18 cellular contexts compared by ENCODE assay signal in the genomic region with DNA sequence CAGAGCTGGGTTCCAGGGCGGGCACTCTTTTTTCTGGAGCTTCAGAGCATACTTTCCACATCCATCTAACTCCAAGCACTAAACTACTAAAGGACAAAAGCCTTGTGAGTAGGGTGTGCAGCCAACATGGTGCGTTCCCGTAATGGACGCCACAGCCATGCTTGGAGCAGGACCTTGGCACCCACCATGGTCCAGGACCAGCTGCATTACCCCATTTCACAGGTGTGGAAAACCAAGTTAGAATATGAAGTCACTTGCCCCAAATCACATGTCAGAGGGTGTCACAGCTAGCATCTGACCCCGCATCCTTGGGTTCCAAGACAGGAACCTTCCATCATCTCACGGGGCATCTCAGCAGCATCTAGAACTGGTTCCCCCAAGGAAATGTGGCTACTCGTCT.
DNase-seq lines count a peak whose midpoint lies in the region; ATAC-seq and TF ChIP-seq lines count a peak whose summit lies in the region.
"Had no signal": no experiment of that assay in that cellular context is flagged by ENCODE, and none has a peak within 500 bp of the region (broad histone marks: within the 10 kb centered on the region; RNA-seq: fewer than 3 reads in every experiment).

No MANE protein-coding gene starts in this region.

- peak overlapping the region; percentile 3 for H3K9ac ChIP-seq in adipocyte (ENCODE audit: low read length)

- no peak overlapping the region for H3K4me3 Mint-ChIP-seq in nephron progenitor cell
- no peak overlapping the region for H3K4me3 Mint-ChIP-seq in CD8-positive, alpha-beta memory T cell
- H3K4me3 Mint-ChIP-seq: naive thymus-derived CD8-positive, alpha-beta T cell had no signal

- peaks cover 29% of the 10 kb centered on the region for H3K4me1 ChIP-seq in adipocyte (ENCODE audit: control insufficient read depth, insufficient read depth, low read length)
- peaks cover 20% of the 10 kb centered on the region for H3K4me1 ChIP-seq in testis
- H3K4me1 ChIP-seq in CD8-positive, alpha-beta memory T cell (ENCODE audit: insufficient read depth, low read length) = no peaks in the 10 kb centered on the region

- peaks cover 78% of the 10 kb centered on the region for H3K36me3 Mint-ChIP-seq in nephron progenitor cell (ENCODE audit: low read depth)
- peaks cover 0 to 90% (median 24%) of the 10 kb centered on the region in 3 donors for H3K36me3 Mint-ChIP-seq in CD8-positive, alpha-beta memory T cell

- CTCF ChIA-PET in CD8-positive, alpha-beta memory T cell (lab: Charles Lee) = interaction anchor here (0.8 kb wide), 1 partner anchor 9 kb away, joined by 4 read pairs; no protein-coding TSS in a partner anchor

- peaks cover 22% of the 10 kb centered on the region for H3K4me1 Mint-ChIP-seq in nephron progenitor cell
- no peaks in the 10 kb centered on the region for H3K4me1 Mint-ChIP-seq in CD8-positive, alpha-beta memory T cell

- no peaks in the 10 kb centered on the region for H3K9me3 ChIP-seq in adipocyte (ENCODE audit: control insufficient read depth, low read length)
- no peaks in the 10 kb centered on the region for H3K9me3 ChIP-seq in testis
- no peaks in the 10 kb centered on the region for H3K9me3 ChIP-seq in CD8-positive, alpha-beta memory T cell (ENCODE audit: low read length)

- H3K27me3 ChIP-seq in adipocyte (replicated peaks; ENCODE audit: control insufficient read depth, insufficient read depth, low read length) (no peaks in the 10 kb centered on the region), testis (no peaks in the 10 kb centered on the region)
- H3K27me3 ChIP-seq in CD8-positive, alpha-beta memory T cell (ENCODE audit: insufficient read depth, low read length, poor library complexity, severe bottlenecking) = no peaks in the 10 kb centered on the region
- H3K27me3 ChIP-seq: brain microvascular endothelial cell had no signal

- no peaks in the 10 kb centered on the region for H3K27me3 Mint-ChIP-seq in nephron progenitor cell (ENCODE audit: low read depth, poor library complexity)
- no peaks in the 10 kb centered on the region for H3K27me3 Mint-ChIP-seq in CD8-positive, alpha-beta memory T cell
- H3K27me3 Mint-ChIP-seq: naive thymus-derived CD8-positive, alpha-beta T cell had no signal

- H3K27ac Mint-ChIP-seq in nephron progenitor cell = peak overlapping the region; percentile 79
- peak overlapping the region in 1 of 8 donors; percentile 47 for H3K27ac Mint-ChIP-seq in CD8-positive, alpha-beta memory T cell

- TF ChIP-seq CTCF in coronary artery (IDR thresholded peaks at IDR 0.05) (no peak), nephron progenitor cell (IDR thresholded peaks at IDR 0.05) (no peak), testis (IDR thresholded peaks at IDR 0.05) (no peak)

- WGBS in testis, 2 donors = 88 to 95% methylated on average over 7 of the region's 7 CpGs

- no peak for ATAC-seq in GM19467 (IDR thresholded peaks at IDR 0.05; ENCODE audit: unreplicated experiment)
- ATAC-seq: naive thymus-derived CD8-positive, alpha-beta T cell had no signal

- POLR2A ChIA-PET in CD8-positive, alpha-beta memory T cell (lab: Charles Lee) = no interaction called here

- no peak for TF ChIP-seq POLR2A in testis (IDR thresholded peaks at IDR 0.05)

- H3K27ac ChIP-seq in coronary artery (peak overlapping the region; percentile 55 to 95), testis (peak overlapping the region; percentile 41 to 86)
- no peak overlapping the region for H3K27ac ChIP-seq in CD8-positive, alpha-beta memory T cell (ENCODE audit: low read depth, low read length)
- H3K27ac ChIP-seq: brain microvascular endothelial cell had no signal

- H3K4me3 ChIP-seq in adipocyte (ENCODE audit: low read length) = no peak overlapping the region
- peak overlapping the region; percentile 15 for H3K4me3 ChIP-seq in coronary artery
- H3K4me3 ChIP-seq in testis = no peak overlapping the region
- no peak overlapping the region for H3K4me3 ChIP-seq in CD8-positive, alpha-beta memory T cell (ENCODE audit: low read length)

- H3K9me3 Mint-ChIP-seq in nephron progenitor cell = peaks cover 4% of the 10 kb centered on the region
- H3K9me3 Mint-ChIP-seq in CD8-positive, alpha-beta memory T cell = no peaks in the 10 kb centered on the region
- H3K9me3 Mint-ChIP-seq: naive thymus-derived CD8-positive, alpha-beta T cell had no signal

- intact Hi-C loops in testis (cut with DNase I; ENCODE audit: low total_unique reads) = no loop called here

- no peak for DNase-seq in adipocyte (ENCODE audit: low read depth)
- DNase-seq in coronary artery (ENCODE audit: low spot score) = no peak
- DNase-seq in nephron progenitor cell = no peak
- DNase-seq in testis = peak; percentile 9
- no peak for DNase-seq in CD8-positive, alpha-beta memory T cell
- no peak for DNase-seq in nucleus accumbens (lab: John Stamatoyannopoulos, UW)
- DNase-seq: activated CD4-positive, alpha-beta T cell treated with anti-CD3 and anti-CD28 coated beads for 48 hours; activated CD8-positive, alpha-beta memory T cell treated with anti-CD3 and anti-CD28 coated beads, Interleukin-2, amount 50 U/mL, for 4 hours; activated naive CD4-positive, alpha-beta T cell; naive thymus-derived CD8-positive, alpha-beta T cell; NCI-H1694 treated with DMSO at 0.1 percent for 48 hours; NCI-H2227 treated with DMSO at 0.1 percent for 48 hours; NK-92 treated with Interleukin-12 subunit alpha and Interleukin-12 subunit beta, amount 100 ng/mL, for 24 hours; RPMI8226; stimulated activated CD4-positive, alpha-beta T cell treated with anti-CD3 and anti-CD28 coated beads, Interleukin-15, amount 100 ng/mL, for 24 hours; stimulated activated naive CD4-positive, alpha-beta T cell treated with Interleukin-2 at 50 U/mL for 16 hours had no signal

- peaks cover 81% of the 10 kb centered on the region for H3K36me3 ChIP-seq in adipocyte (ENCODE audit: control insufficient read depth, insufficient read depth, low read length, severe bottlenecking)
- no peaks in the 10 kb centered on the region for H3K36me3 ChIP-seq in testis (ENCODE audit: low read depth, missing control alignments)
- H3K36me3 ChIP-seq in CD8-positive, alpha-beta memory T cell (ENCODE audit: insufficient read depth, low read length) = peaks cover 44% of the 10 kb centered on the region
